7 cellular contexts compared by ENCODE assay signal in genomic region chr2:108787209-108787558, GRCh38. TPM values are rescaled to one million over a fixed set of nuclear protein-coding genes. Genes with fewer than 3 reads are reported as not detected.
A peak's percentile ranks its signal among the peaks of the same experiment; 100 is the strongest.
DNase-seq lines count a peak whose midpoint lies in the region; ATAC-seq and TF ChIP-seq lines count a peak whose summit lies in the region.

No MANE protein-coding gene starts in this region.

- H3K9me3 ChIP-seq in HCT116 (ENCODE audit: control insufficient read depth in 1 of 2, insufficient read depth in 1 of 2, low read depth in 1 of 2, low read length in 2 of 2) = no peaks in the 10 kb centered on the region

- H3K9me2 ChIP-seq in HCT116 (ENCODE audit: insufficient read depth) = no peaks in the 10 kb centered on the region

- peak overlapping the region; percentile 72 for H3K27ac ChIP-seq in HCT116 (ENCODE audit: low read depth, low read length)
- H3K27ac ChIP-seq in skin epidermis = peak overlapping the region in 17 of 21 experiments; percentile 53 to 90 (median 82)

- no peak for TF ChIP-seq POLR2A in HCT116 (IDR thresholded peaks at IDR 0.05; ENCODE audit: borderline replicate concordance, extremely low read depth, insufficient read depth, insufficient read length)

- peak overlapping the region; percentile 89 for H3K27ac Mint-ChIP-seq in glutamatergic neuron (ENCODE audit: unreplicated experiment)

- peak overlapping the region; percentile 99 for H3K4me2 ChIP-seq in HCT116 (ENCODE audit: low read length)

- no peak for TF ChIP-seq RAD21 in HCT116 (IDR thresholded peaks at IDR 0.05; ENCODE audit: low read depth)

- in situ Hi-C loops in GM13977 (cut with MboI; ENCODE audit: low pct_unique_long_range_greater_than_20kb, low sequenced_read_pairs, unreplicated experiment) = no loop called here

- H3K4me1 Mint-ChIP-seq in glutamatergic neuron (ENCODE audit: low read depth, unreplicated experiment) = peaks cover 10% of the 10 kb centered on the region

- RAD21 ChIA-PET in HCT116 (lab: Charles Lee; ENCODE audit: low non-redundant PET in 1 of 2, low total read pairs in 2 of 2, uncharacterized antibody in 2 of 2, unreplicated experiment in 2 of 2) = no interaction called here

- H3K79me2 ChIP-seq in HCT116 (ENCODE audit: insufficient read depth, low read length) = peaks cover 32% of the 10 kb centered on the region

- CTCF ChIA-PET in HCT116 (lab: Charles Lee) = no interaction called here

- H3K27me3 ChIP-seq in HCT116 (ENCODE audit: insufficient read depth, low read length) = no peaks in the 10 kb centered on the region

- BruUV-seq in HCT116 (replicated peaks; lab: Mats Ljungman, UMichigan) = TSS peak; percentile 60

- no peaks in the 10 kb centered on the region for H3K36me3 Mint-ChIP-seq in glutamatergic neuron (ENCODE audit: unreplicated experiment)

- H3K9me3 Mint-ChIP-seq in glutamatergic neuron (ENCODE audit: unreplicated experiment) = peaks cover 4% of the 10 kb centered on the region

- no peak for DNase-seq in HCT116 (ENCODE audit: low read depth, low spot score)
- DNase-seq in SW480 (ENCODE audit: low spot score) = peak; percentile 9
- DNase-seq in glutamatergic neuron = no peak
- DNase-seq in NCI-H446 (lab: John Stamatoyannopoulos, UW) = no peak
- no peak for DNase-seq in GM13977 (ENCODE audit: low spot score)
- DNase-seq in amniotic stem cell (lab: John Stamatoyannopoulos, UW) = no peak

- ATAC-seq in HCT116 = no peak

- H3K4me3 ChIP-seq in HCT116 (replicated peaks in 1 of 2; ENCODE audit: low read depth in 1 of 2, low read length in 2 of 2) = peak overlapping the region; percentile 80 to 81
- H3K4me3 ChIP-seq in skin epidermis = peak overlapping the region; percentile 66 to 92 (median 85)

- no peaks in the 10 kb centered on the region for H4K20me1 ChIP-seq in HCT116 (ENCODE audit: insufficient read depth)

- TF ChIP-seq CTCF in HCT116 (IDR thresholded peaks at IDR 0.05 in 2 of 3, conservative IDR thresholded peaks at IDR 0.05 in 1 of 3; ENCODE audit: borderline replicate concordance in 1 of 3, insufficient read depth in 1 of 3, low read depth in 2 of 3, low read length in 2 of 3) = no peak
- no peak for TF ChIP-seq CTCF in glutamatergic neuron (IDR thresholded peaks at IDR 0.05; ENCODE audit: partially characterized antibody, unreplicated experiment)
- no peak for TF ChIP-seq CTCF in GM13977 (IDR thresholded peaks at IDR 0.05; ENCODE audit: extremely low read depth, insufficient read depth, missing control alignments)

- H3K27me3 Mint-ChIP-seq in glutamatergic neuron (ENCODE audit: unreplicated experiment) = peaks cover 3% of the 10 kb centered on the region

- POLR2A ChIA-PET in HCT116 (lab: Charles Lee) = no interaction called here

- H3K4me1 ChIP-seq in HCT116 (ENCODE audit: control insufficient read depth in 1 of 2, insufficient read depth in 2 of 2, low read length in 2 of 2) = peaks cover 6 to 19% of the 10 kb centered on the region in 2 experiments; a peak in 2 of 4 replicates

- intact Hi-C loops in HCT116 (cut with micrococcal nuclease) = loop anchor here (10.0 kb wide), 1 partner anchor 198 kb away; the partner anchor contains the start of gene EDAR

- H2AFZ ChIP-seq in HCT116 (ENCODE audit: low read depth, low read length, poor library complexity, severe bottlenecking) = no peak overlapping the region

- peaks cover 16 to 23% of the 10 kb centered on the region in 2 experiments; a peak in 3 of 4 replicates for H3K36me3 ChIP-seq in HCT116 (ENCODE audit: control insufficient read depth in 1 of 2, insufficient read depth in 2 of 2, low read length in 2 of 2)

- peak overlapping the region; percentile 85 for H3K9ac ChIP-seq in HCT116 (ENCODE audit: low read length)

- peak overlapping the region; percentile 99 for H3K4me3 Mint-ChIP-seq in glutamatergic neuron (ENCODE audit: unreplicated experiment)

TF ChIP-seq in HCT116, 20 proteins besides CTCF, POLR2A, EP300 and RAD21:
- TF ChIP-seq ZBTB33 (IDR thresholded peaks at IDR 0.05; ENCODE audit: extremely low read depth, insufficient replicate concordance, low read length) = no peak
TF ChIP-seq in HCT116: peak in this region for 0.

RNA-seq across cellular contexts. Expression of gene CCDC138, which starts 0.6 kb away (rescaled TPM):
- total RNA-seq in HCT116 (2021; ENCODE audit: unreplicated experiment) (13.4 TPM), glutamatergic neuron (ENCODE audit: unreplicated experiment) (12.0 TPM)
- 1.9 and 4.2 TPM in 2 replicates for polyA plus RNA-seq in HCT116 (2012)
